2 cellular contexts compared by ENCODE assay signal in genomic region chrX:71095033-71095432, GRCh38.
TF ChIP-seq lines count a peak whose summit lies in the region.

No MANE protein-coding gene starts in this region.

TF ChIP-seq in HCT116, 20 proteins besides CTCF, POLR2A, EP300 and RAD21:
- TF ChIP-seq ZBTB33 (IDR thresholded peaks at IDR 0.05; ENCODE audit: extremely low read depth, insufficient replicate concordance, low read length): no peak
- no peak for TF ChIP-seq ZFX (IDR thresholded peaks at IDR 0.05)
- TF ChIP-seq CBX3 (IDR thresholded peaks at IDR 0.05; ENCODE audit: low read depth): no peak
- no peak for TF ChIP-seq SIN3A (IDR thresholded peaks at IDR 0.05; ENCODE audit: low read depth)
- no peak for TF ChIP-seq EGR1 (IDR thresholded peaks at IDR 0.05; ENCODE audit: low read depth)
- no peak for TF ChIP-seq SP1 (IDR thresholded peaks at IDR 0.05; ENCODE audit: low read depth)
- no peak for TF ChIP-seq SRF (IDR thresholded peaks at IDR 0.05; ENCODE audit: low read depth)
- TF ChIP-seq MAX (IDR thresholded peaks at IDR 0.05): no peak
- no peak for TF ChIP-seq ZNF274 (IDR thresholded peaks at IDR 0.05; ENCODE audit: low read depth, low read length)
- no peak for TF ChIP-seq EZH2 (IDR thresholded peaks at IDR 0.05)
- no peak for TF ChIP-seq CEBPB (IDR thresholded peaks at IDR 0.05; ENCODE audit: low read depth)
- no peak for TF ChIP-seq ELF1 (IDR thresholded peaks at IDR 0.05; ENCODE audit: borderline replicate concordance, low read depth)
- no peak for TF ChIP-seq REST (IDR thresholded peaks at IDR 0.05; ENCODE audit: low read depth)
- no peak for TF ChIP-seq JUND (IDR thresholded peaks at IDR 0.05)
- no peak for TF ChIP-seq YY1 (IDR thresholded peaks at IDR 0.05; ENCODE audit: extremely low read depth, insufficient replicate concordance, low read depth, low read length)
TF ChIP-seq in HCT116: peak in this region for 0.

TF ChIP-seq in K562, 482 proteins besides CTCF, POLR2A, EP300 and RAD21 (continues in another document):
- TF ChIP-seq C11orf30 (IDR thresholded peaks at IDR 0.05; ENCODE audit: low read depth) (no peak), ILK (tag; IDR thresholded peaks at IDR 0.05; ENCODE audit: borderline replicate concordance, low read depth) (no peak), E2F8 (IDR thresholded peaks at IDR 0.05; ENCODE audit: low read depth, partially characterized antibody) (no peak), ETS1 (conservative IDR thresholded peaks at IDR 0.05; ENCODE audit: control insufficient read depth, low read depth, low read length) (no peak), BRCA1 (IDR thresholded peaks at IDR 0.05) (no peak), BRCA1 (CRISPR knock-in tag; IDR thresholded peaks at IDR 0.05) (no peak), POLR2G (IDR thresholded peaks at IDR 0.05; ENCODE audit: low read depth, low read length) (no peak), JUNB (CRISPR knock-in tag; conservative IDR thresholded peaks at IDR 0.05) (no peak), HLTF (IDR thresholded peaks at IDR 0.05) (no peak), POLR2AphosphoS5 (IDR thresholded peaks at IDR 0.05; ENCODE audit: control insufficient read depth, insufficient read depth, low read depth, low read length) (peak; percentile 47; the same call in 1 of the 2 replicates), CREM (IDR thresholded peaks at IDR 0.05; ENCODE audit: low read depth) (no peak), ZBTB26 (CRISPR knock-in tag; IDR thresholded peaks at IDR 0.05) (no peak), ELF1 (tag; IDR thresholded peaks at IDR 0.05) (no peak), BCLAF1 (IDR thresholded peaks at IDR 0.05; ENCODE audit: borderline replicate concordance in 1 of 2, control insufficient read depth in 1 of 2, low read depth in 2 of 2, low read length in 1 of 2) (no peak), THAP7 (CRISPR knock-in tag; IDR thresholded peaks at IDR 0.05) (no peak), SMARCA4 (IDR thresholded peaks at IDR 0.05) (peak; percentile 76), DPF2 (IDR thresholded peaks at IDR 0.05) (peak; percentile 77), FOXJ2 (tag; IDR thresholded peaks at IDR 0.05) (no peak), TARDBP (IDR thresholded peaks at IDR 0.05) (no peak), RAD51 (IDR thresholded peaks at IDR 0.05; ENCODE audit: borderline replicate concordance, low read depth) (no peak), HDAC1 (IDR thresholded peaks at IDR 0.05) (peak in 1 of 2 experiments; percentile 26; a peak in 1 of 4 replicates), DDX20 (tag; IDR thresholded peaks at IDR 0.05; ENCODE audit: low read depth) (no peak), TAF7 (tag; IDR thresholded peaks at IDR 0.05) (no peak), ZNF589 (CRISPR knock-in tag; IDR thresholded peaks at IDR 0.05; ENCODE audit: low read depth) (no peak), FOSL1 (tag; conservative IDR thresholded peaks at IDR 0.05) (no peak), ZNF124 (CRISPR knock-in tag; IDR thresholded peaks at IDR 0.05) (no peak), ZKSCAN1 (IDR thresholded peaks at IDR 0.05; ENCODE audit: low read depth, low read length) (no peak), NFXL1 (CRISPR knock-in tag; IDR thresholded peaks at IDR 0.05) (no peak), TGIF2 (CRISPR knock-in tag; IDR thresholded peaks at IDR 0.05) (no peak), ELK1 (CRISPR knock-in tag; IDR thresholded peaks at IDR 0.05) (no peak), SFPQ (IDR thresholded peaks at IDR 0.05; ENCODE audit: low read depth, low read length) (no peak), HDAC6 (IDR thresholded peaks at IDR 0.05; ENCODE audit: low read depth, low read length) (no peak), ZBTB1 (CRISPR knock-in tag; IDR thresholded peaks at IDR 0.05; ENCODE audit: borderline replicate concordance, low read depth) (no peak), L3MBTL2 (IDR thresholded peaks at IDR 0.05) (no peak), NCOA2 (IDR thresholded peaks at IDR 0.05; ENCODE audit: partially characterized antibody in 2 of 2) (no peak), ZNF707 (CRISPR knock-in tag; conservative IDR thresholded peaks at IDR 0.05) (no peak), EZH2 (IDR thresholded peaks at IDR 0.05; ENCODE audit: borderline replicate concordance, low read depth, low read length) (no peak), CBFA2T2 (conservative IDR thresholded peaks at IDR 0.05) (peak; percentile 77), HDAC8 (tag; IDR thresholded peaks at IDR 0.05) (no peak), DNMT1 (IDR thresholded peaks at IDR 0.05) (no peak), GABPB1 (CRISPR knock-in tag; IDR thresholded peaks at IDR 0.05) (no peak), ZNF592 (IDR thresholded peaks at IDR 0.05) (no peak), ELF2 (CRISPR knock-in tag; IDR thresholded peaks at IDR 0.05) (no peak), NR2C2 (CRISPR knock-in tag; IDR thresholded peaks at IDR 0.05) (no peak), NR2C2 (tag; IDR thresholded peaks at IDR 0.05) (no peak)
